Comparison of ENCODE assay signal across 30 cellular contexts in genomic region chr2:29449499-29449898, GRCh38.
"Had no signal": no experiment of that assay in that cellular context is flagged by ENCODE, and none has a peak within 500 bp of the region (broad histone marks: within the 10 kb centered on the region; RNA-seq: fewer than 3 reads in every experiment).

No MANE protein-coding gene starts in this region.

- H3K4me3 ChIP-seq: adrenal gland, body of pancreas, esophagus squamous epithelium, gastroesophageal sphincter, heart right ventricle had no signal

- FAIRE-seq: colon, TTC549 had no signal

- ATAC-seq: activated CD4-positive, CD25-positive, alpha-beta regulatory T cell treated with anti-CD3 and anti-CD28 coated beads, Interleukin-2, amount 50 U/mL, for 24 hours; activated CD8-positive, alpha-beta T cell treated with anti-CD3 and anti-CD28 coated beads for 36 hours; activated naive CD8-positive, alpha-beta T cell treated with anti-CD3 and anti-CD28 coated beads, Interleukin-2, amount 50 U/mL, for 24 hours; body of pancreas; effector memory CD8-positive, alpha-beta T cell; gastroesophageal sphincter; heart right ventricle had no signal

- H3K36me3 ChIP-seq: adrenal gland, esophagus squamous epithelium, gastroesophageal sphincter, heart right ventricle, WERI-Rb-1 had no signal

- H3K27ac ChIP-seq: adrenal gland, body of pancreas, esophagus squamous epithelium, gastroesophageal sphincter, heart right ventricle, WERI-Rb-1 had no signal

- H3K27me3 ChIP-seq: adrenal gland, body of pancreas, esophagus squamous epithelium, gastroesophageal sphincter, heart right ventricle had no signal

- DNase-seq: activated B cell treated with CpG ODN at 0.5 μM for 24 hours; activated CD4-positive, alpha-beta T cell treated with anti-CD3 and anti-CD28 coated beads for 48 hours; activated CD4-positive, alpha-beta T cell treated with anti-CD3 and anti-CD28 coated beads, Interleukin-2, amount 50 U/mL, for 1 hour; activated CD4-positive, alpha-beta T cell treated with anti-CD3 and anti-CD28 coated beads, Interleukin-2, amount 50 U/mL, for 48 hours; activated CD8-positive, alpha-beta memory T cell treated with anti-CD3 and anti-CD28 coated beads for 24 hours; activated CD8-positive, alpha-beta T cell treated with anti-CD3 and anti-CD28 coated beads for 36 hours; activated effector memory CD4-positive, alpha-beta T cell treated with anti-CD3 and anti-CD28 coated beads, Interleukin-2, amount 50 U/mL, for 16 hours; activated naive CD4-positive, alpha-beta T cell treated with anti-CD3 and anti-CD28 coated beads for 36 hours; activated naive CD8-positive, alpha-beta T cell treated with anti-CD3 and anti-CD28 coated beads for 36 hours; activated naive CD8-positive, alpha-beta T cell treated with anti-CD3 and anti-CD28 coated beads, Interleukin-2, amount 50 U/mL, for 24 hours; activated T-cell treated with anti-CD3 and anti-CD28 coated beads, Interleukin-2, amount 50 U/mL, for 1 hour; activated T-cell treated with anti-CD3 and anti-CD28 coated beads, Interleukin-2, amount 50 U/mL, for 48 hours; adrenal gland; amygdala; aorta; body of pancreas; caudate nucleus; cortex of kidney; dermis blood vessel endothelial cell; effector CD4-positive, alpha-beta T cell; effector memory CD8-positive, alpha-beta T cell; esophagus squamous epithelium; foreskin melanocyte; heart right ventricle; T-helper 2 cell; WERI-Rb-1 had no signal

- H3K9me3 ChIP-seq: adrenal gland, body of pancreas, esophagus squamous epithelium, gastroesophageal sphincter, heart right ventricle had no signal

- H3K4me1 ChIP-seq: adrenal gland, body of pancreas, esophagus squamous epithelium, gastroesophageal sphincter had no signal
